Comparison of ENCODE assay signal across 8 cellular contexts in the genomic region with DNA sequence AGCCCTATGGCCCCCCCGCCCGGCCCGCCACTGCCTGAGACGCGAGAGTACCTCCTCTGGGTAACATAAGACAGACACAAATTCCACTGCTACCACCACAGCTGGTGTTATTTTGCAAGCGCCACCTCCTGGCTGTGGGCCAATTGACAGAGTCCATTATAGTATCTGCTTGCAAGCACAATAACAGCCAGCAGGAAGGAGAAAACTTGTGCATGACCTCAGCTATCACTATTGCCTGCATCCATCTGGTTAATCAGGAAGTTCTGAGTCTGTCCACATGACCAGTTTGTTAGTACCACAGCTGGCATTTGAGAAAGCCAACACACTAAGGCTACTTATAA. TPM values are rescaled to one million over a fixed set of nuclear protein-coding genes. Genes with fewer than 3 reads are reported as not detected.
DNase-seq lines count a peak whose midpoint lies in the region; ATAC-seq and TF ChIP-seq lines count a peak whose summit lies in the region.

No MANE protein-coding gene starts in this region.

- H3K4me3 ChIP-seq in WERI-Rb-1 (ENCODE audit: low read depth, low read length), result no peak overlapping the region
- no peak overlapping the region for H3K4me3 ChIP-seq in upper lobe of right lung

- H3K9me3 ChIP-seq in WERI-Rb-1 (ENCODE audit: severe bottlenecking), result no peaks in the 10 kb centered on the region
- no peaks in the 10 kb centered on the region for H3K9me3 ChIP-seq in upper lobe of right lung

- intact Hi-C loops in upper lobe of right lung (cut with DNase I), result no loop called here

- H3K27ac ChIP-seq in WERI-Rb-1, result no peak overlapping the region
- H3K27ac ChIP-seq in upper lobe of right lung, result no peak overlapping the region

- H3K36me3 ChIP-seq in WERI-Rb-1 (no peaks in the 10 kb centered on the region), upper lobe of right lung (no peaks in the 10 kb centered on the region)

- H3K27me3 ChIP-seq in WERI-Rb-1 (ENCODE audit: insufficient read depth, low read depth, severe bottlenecking), result peaks cover 26% of the 10 kb centered on the region
- H3K27me3 ChIP-seq in upper lobe of right lung, result no peaks in the 10 kb centered on the region

- TF ChIP-seq CTCF in GM20000 (IDR thresholded peaks at IDR 0.05; ENCODE audit: extremely low read depth, missing control alignments) (peak; percentile 11), WERI-Rb-1 (IDR thresholded peaks at IDR 0.05; ENCODE audit: low read depth, low read length) (0 out of 2 replicates have a peak, but pooled peaks have one; percentile 27), upper lobe of right lung (IDR thresholded peaks at IDR 0.05) (no peak)

- TF ChIP-seq POLR2A in GM18505 (IDR thresholded peaks at IDR 0.05; ENCODE audit: borderline replicate concordance, extremely low read depth, insufficient read depth, insufficient read length), result no peak

- DNase-seq in GM20000 (ENCODE audit: low spot score) (no peak), NCI-H1694 (lab: John Stamatoyannopoulos, UW) (peak; percentile 32), WERI-Rb-1 (no peak), iris pigment epithelial cell (ENCODE audit: low read depth) (peak; percentile 46), upper lobe of right lung (peak; percentile 74), NCI-H510A treated with DMSO at 0.1 percent for 48 hours (lab: John Stamatoyannopoulos, UW) (no peak)

- ATAC-seq in upper lobe of right lung (peak; percentile 68), HG03354 (IDR thresholded peaks at IDR 0.05; ENCODE audit: poor library complexity, severe bottlenecking, unreplicated experiment) (no peak), GM18505 (IDR thresholded peaks at IDR 0.05; ENCODE audit: unreplicated experiment) (no peak)

- H3K4me1 ChIP-seq in upper lobe of right lung, result peaks cover 12% of the 10 kb centered on the region

RNA-seq across cellular contexts. Expression of a gene that starts 25.3 kb away (rescaled TPM):
- total RNA-seq in upper lobe of right lung, result not detected

RNA-seq across cellular contexts. Expression of a gene that starts 29.7 kb away (rescaled TPM):
- 3.7 TPM for total RNA-seq in upper lobe of right lung

RNA-seq across cellular contexts. Expression of a gene that starts 35.2 kb away (rescaled TPM):
- not detected for total RNA-seq in upper lobe of right lung

Comparison
In these comparisons a context has a peak if more than half of its experiments do, and no peak if none do; other contexts are left out.
1. DNase-seq: peak in NCI-H1694 (single experiment), iris pigment epithelial cell (single experiment) and upper lobe of right lung (single experiment); none in GM20000 (single experiment), WERI-Rb-1 (single experiment) and NCI-H510A treated with DMSO at 0.1 percent for 48 hours (single experiment).